In the genomic region with DNA sequence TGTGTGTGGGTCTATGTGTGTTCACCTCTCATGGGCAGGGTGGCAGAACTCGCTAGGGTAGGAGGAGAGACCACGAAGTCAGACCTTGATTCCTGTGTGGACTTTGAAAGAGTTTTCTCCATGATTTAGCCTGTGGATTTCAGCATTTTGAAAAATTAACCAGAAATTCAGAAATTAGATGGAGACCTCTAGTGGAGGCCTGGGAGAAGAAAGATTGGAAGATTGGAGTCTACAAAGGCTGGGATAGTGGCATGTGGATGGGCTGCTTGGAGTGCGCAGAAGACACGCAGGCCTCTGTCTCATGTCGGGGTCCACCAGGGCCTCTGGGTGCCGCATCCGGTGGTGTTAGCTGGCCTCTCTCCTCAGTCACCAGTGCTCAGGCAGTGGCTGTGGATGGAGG, we compare ENCODE assay signal across 25 cellular contexts. TPM values are rescaled to one million over a fixed set of nuclear protein-coding genes. Genes with fewer than 3 reads are reported as not detected.
A peak's percentile ranks its signal among the peaks of the same experiment; 100 is the strongest.
DNase-seq lines count a peak whose midpoint lies in the region; ATAC-seq, FAIRE-seq and TF ChIP-seq lines count a peak whose summit lies in the region.
"Had no signal": no experiment of that assay in that cellular context is flagged by ENCODE, and none has a peak within 500 bp of the region (broad histone marks: within the 10 kb centered on the region; RNA-seq: fewer than 3 reads in every experiment).

No MANE protein-coding gene starts in this region.

- H3K27ac ChIP-seq in A549 (no peak overlapping the region), foreskin keratinocyte (no peak overlapping the region), dorsolateral prefrontal cortex (no peak overlapping the region)
- H3K27ac ChIP-seq in effector memory CD4-positive, alpha-beta T cell (ENCODE audit: insufficient read depth, low read length, poor library complexity, severe bottlenecking), result no peak overlapping the region
- H3K27ac ChIP-seq: coronary artery, ovary, right lobe of liver had no signal

- H3K36me3 Mint-ChIP-seq in WTC11, result peaks cover 62% of the 10 kb centered on the region
- H3K36me3 Mint-ChIP-seq: activated naive CD8-positive, alpha-beta T cell; memory B cell; naive B cell had no signal

- no peak for FAIRE-seq in A549 (lab: Jason Lieb, UNC)
- FAIRE-seq: frontal cortex, GM19239, H54, kidney, urothelium cell line had no signal

- TF ChIP-seq RAD21 in A549 (conservative IDR thresholded peaks at IDR 0.05 in 1 of 2, IDR thresholded peaks at IDR 0.05 in 1 of 2), result no peak

- peaks cover 10% of the 10 kb centered on the region for H3K4me1 Mint-ChIP-seq in WTC11
- H3K4me1 Mint-ChIP-seq: activated CD4-positive, alpha-beta T cell treated with anti-CD3 and anti-CD28 coated beads, Interleukin-2, amount 10 ng/mL, durations not matched to agents 7 days and 5 days; activated T-helper 17 cell treated with anti-CD3 and anti-CD28 coated beads, Interleukin-2, amount 50 U/mL, for 72 hours; memory B cell; naive B cell had no signal

- intact Hi-C loops in dorsolateral prefrontal cortex (cut with DNase I), result no loop called here

- DNase-seq in A549 (ENCODE audit: low read depth in 1 of 2, low spot score in 1 of 2), result no peak
- DNase-seq in HFF-Myc (ENCODE audit: extremely low read depth, low read depth), result no peak
- DNase-seq in WTC11 (ENCODE audit: low spot score), result no peak
- no peak for DNase-seq in foreskin keratinocyte
- DNase-seq in effector memory CD4-positive, alpha-beta T cell, result no peak
- no peak for DNase-seq in dorsolateral prefrontal cortex
- no peak for DNase-seq in DMS79 (lab: John Stamatoyannopoulos, UW)
- DNase-seq: activated CD4-positive, alpha-beta T cell treated with anti-CD3 and anti-CD28 coated beads, Interleukin-2, amount 10 ng/mL, durations not matched to agents 7 days and 5 days; CD4-positive, alpha-beta T cell; DMS 273 treated with DMSO at 0.1 percent for 48 hours; kidney; naive B cell; NCI-H524; ovary; right lobe of liver had no signal

- no peak overlapping the region for H3K4me3 Mint-ChIP-seq in WTC11
- H3K4me3 Mint-ChIP-seq: activated CD4-positive, alpha-beta T cell treated with anti-CD3 and anti-CD28 coated beads, Interleukin-2, amount 10 ng/mL, durations not matched to agents 7 days and 5 days; activated naive CD8-positive, alpha-beta T cell; activated T-helper 17 cell treated with anti-CD3 and anti-CD28 coated beads, Interleukin-2, amount 50 U/mL, for 72 hours; CD4-positive, alpha-beta T cell; memory B cell; naive B cell had no signal

- CTCF ChIA-PET in A549 (lab: Yijun Ruan, JAX) (interaction anchor here (0.8 kb wide), 1 partner anchor 22 kb away, joined by 3 read pairs; no protein-coding TSS in a partner anchor), WTC11 (lab: Charles Lee) (no interaction called here)

- POLR2A ChIA-PET in A549 (lab: Yijun Ruan, JAX) (no interaction called here), WTC11 (lab: Charles Lee) (no interaction called here)

- 64% methylated on average over 6 of the region's 7 CpGs for WGBS in A549 (ENCODE audit: missing lambda C conversion rate)

- 0 out of 2 replicates have a peak overlapping the region, but pooled peaks have one; percentile 55 for H3K27ac Mint-ChIP-seq in WTC11
- H3K27ac Mint-ChIP-seq: activated CD4-positive, alpha-beta T cell treated with anti-CD3 and anti-CD28 coated beads, Interleukin-2, amount 10 ng/mL, durations not matched to agents 7 days and 5 days; activated naive CD8-positive, alpha-beta T cell; activated T-helper 17 cell treated with anti-CD3 and anti-CD28 coated beads, Interleukin-2, amount 50 U/mL, for 72 hours; CD4-positive, alpha-beta T cell; memory B cell; naive B cell had no signal

- no peaks in the 10 kb centered on the region for H3K36me3 ChIP-seq in effector memory CD4-positive, alpha-beta T cell (ENCODE audit: control insufficient read depth, insufficient read depth, low read length)
- H3K36me3 ChIP-seq: ovary, right lobe of liver had no signal

- H3K4me3 ChIP-seq in A549, result no peak overlapping the region
- H3K4me3 ChIP-seq in HFF-Myc (replicated peaks; ENCODE audit: low read depth, low read length), result no peak overlapping the region
- H3K4me3 ChIP-seq in effector memory CD4-positive, alpha-beta T cell (ENCODE audit: insufficient read depth, low read depth, low read length, poor library complexity, severe bottlenecking), result no peak overlapping the region
- H3K4me3 ChIP-seq in dorsolateral prefrontal cortex, result no peak overlapping the region
- H3K4me3 ChIP-seq: coronary artery, ovary, right lobe of liver had no signal

- no peak for TF ChIP-seq EP300 in A549 (IDR thresholded peaks at IDR 0.05)

- no peaks in the 10 kb centered on the region for H3K4me1 ChIP-seq in A549
- no peaks in the 10 kb centered on the region for H3K4me1 ChIP-seq in foreskin keratinocyte
- no peaks in the 10 kb centered on the region for H3K4me1 ChIP-seq in effector memory CD4-positive, alpha-beta T cell (ENCODE audit: control insufficient read depth, insufficient read depth, low read length, poor library complexity, severe bottlenecking)
- H3K4me1 ChIP-seq: right lobe of liver had no signal

- ATAC-seq in A549, result no peak
- ATAC-seq in WTC11, result peak; percentile 52
- ATAC-seq in foreskin keratinocyte, result no peak
- ATAC-seq in HG03196 (IDR thresholded peaks at IDR 0.05; ENCODE audit: unreplicated experiment), result no peak
- ATAC-seq: activated T-helper 17 cell treated with anti-CD3 and anti-CD28 coated beads, Interleukin-2, amount 50 U/mL, for 72 hours; right lobe of liver; Right ventricle myocardium inferior had no signal

- no peaks in the 10 kb centered on the region for H3K27me3 ChIP-seq in foreskin keratinocyte
- no peaks in the 10 kb centered on the region for H3K27me3 ChIP-seq in effector memory CD4-positive, alpha-beta T cell (replicated peaks; ENCODE audit: control insufficient read depth, insufficient read depth, low read length, poor library complexity, severe bottlenecking)
- H3K27me3 ChIP-seq in dorsolateral prefrontal cortex, result peaks cover 0 to 6% (median 0%) of the 10 kb centered on the region in 45 donors
- H3K27me3 ChIP-seq: ovary, right lobe of liver had no signal

- TF ChIP-seq CTCF in A549 (IDR thresholded peaks at IDR 0.05) (0 out of 3 replicates have a peak, but pooled peaks have one; percentile 15), HFF-Myc (IDR thresholded peaks at IDR 0.05; ENCODE audit: low read depth, low read length, missing control alignments) (peak; percentile 23), WTC11 (IDR thresholded peaks at IDR 0.05) (no peak), foreskin keratinocyte (conservative IDR thresholded peaks at IDR 0.05) (peak; percentile 12), dorsolateral prefrontal cortex (IDR thresholded peaks at IDR 0.05 in 54 of 56, conservative IDR thresholded peaks at IDR 0.05 in 2 of 56; ENCODE audit: low read depth in 1 of 56, partially characterized antibody in 56 of 56) (peak in 8 of 56 donors; percentile 10 to 23 (median 18))

- no peak for TF ChIP-seq POLR2A in A549 (IDR thresholded peaks at IDR 0.05; ENCODE audit: low read length)

- peaks cover 29% of the 10 kb centered on the region for H3K9me3 Mint-ChIP-seq in WTC11
- H3K9me3 Mint-ChIP-seq: activated CD4-positive, alpha-beta T cell treated with anti-CD3 and anti-CD28 coated beads, Interleukin-2, amount 10 ng/mL, durations not matched to agents 7 days and 5 days had no signal

- H3K9me3 ChIP-seq in A549, result no peaks in the 10 kb centered on the region
- H3K9me3 ChIP-seq in effector memory CD4-positive, alpha-beta T cell (ENCODE audit: control insufficient read depth, low read length), result no peaks in the 10 kb centered on the region
- H3K9me3 ChIP-seq: ovary, right lobe of liver had no signal

- H3K27me3 Mint-ChIP-seq in WTC11 (ENCODE audit: low read depth), result no peaks in the 10 kb centered on the region
- H3K27me3 Mint-ChIP-seq: activated CD4-positive, alpha-beta T cell treated with anti-CD3 and anti-CD28 coated beads, Interleukin-2, amount 10 ng/mL, durations not matched to agents 7 days and 5 days had no signal

- no peak overlapping the region for H3K4me2 ChIP-seq in A549

TF ChIP-seq in A549, 52 proteins besides CTCF, POLR2A, EP300 and RAD21 (continues in another document):
- TF ChIP-seq MYC (IDR thresholded peaks at IDR 0.05; ENCODE audit: borderline replicate concordance, low read length) (no peak), SREBF2 (IDR thresholded peaks at IDR 0.05) (no peak), FOXS1 (CRISPR knock-in tag; IDR thresholded peaks at IDR 0.05) (no peak), MAFK (IDR thresholded peaks at IDR 0.05; ENCODE audit: partially characterized antibody) (no peak), HES2 (IDR thresholded peaks at IDR 0.05) (no peak), CHD4 (IDR thresholded peaks at IDR 0.05; ENCODE audit: borderline replicate concordance) (no peak), HOXB13 (CRISPR knock-in tag; IDR thresholded peaks at IDR 0.05; ENCODE audit: low read depth) (no peak), MAZ (IDR thresholded peaks at IDR 0.05; ENCODE audit: borderline replicate concordance, low read depth, low read length) (no peak)

TF ChIP-seq in WTC11, 78 proteins besides CTCF, POLR2A, EP300 and RAD21 (continues in another document):
- TF ChIP-seq CBFB (CRISPR knock-in tag; IDR thresholded peaks at IDR 0.05; ENCODE audit: low read depth) (no peak), TEAD1 (CRISPR knock-in tag; IDR thresholded peaks at IDR 0.05) (no peak), ZNF263 (CRISPR knock-in tag; IDR thresholded peaks at IDR 0.05; ENCODE audit: low read depth) (no peak), GABPB1 (CRISPR knock-in tag; IDR thresholded peaks at IDR 0.05) (no peak), ZNF423 (CRISPR knock-in tag; IDR thresholded peaks at IDR 0.05) (no peak), NFE2L1 (CRISPR knock-in tag; IDR thresholded peaks at IDR 0.05) (no peak)
- TF ChIP-seq, protein P1, sequence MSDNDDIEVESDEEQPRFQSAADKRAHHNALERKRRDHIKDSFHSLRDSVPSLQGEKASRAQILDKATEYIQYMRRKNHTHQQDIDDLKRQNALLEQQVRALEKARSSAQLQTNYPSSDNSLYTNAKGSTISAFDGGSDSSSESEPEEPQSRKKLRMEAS (CRISPR knock-in tag; IDR thresholded peaks at IDR 0.05), result no peak

RNA-seq across cellular contexts. Expression of gene IGSF5, which starts 18.9 kb away (rescaled TPM):
- polyA plus RNA-seq in A549 (2011; rRNA removed) (not detected in 2 replicates), A549 (2017; fragmentation: RNase III; extraction: RNeasy Plus Mini Kit Qiagen cat#74134 plus additional on column Dnase treatment) (not detected in 3 replicates), foreskin keratinocyte (not detected in 2 replicates)
- not detected in 2 replicates for polyA plus RNA-seq in A549 (2012; cell fraction: cytosol; rRNA removed)
- not detected in 2 replicates for polyA plus RNA-seq in A549 (2012; cell fraction: nucleus; rRNA removed)
- 0.54 TPM in 1 of 2 replicates, not detected in the other for polyA minus RNA-seq in A549 (2011; rRNA and poly(A)+ RNA removed)
- total RNA-seq in WTC11 (2021) (3.3 to 3.6 TPM (median 3.5 TPM) in 3 replicates), foreskin keratinocyte (not detected in 2 replicates), dorsolateral prefrontal cortex (1 to 10 TPM in 84 of 120 experiments, under 1 TPM in 34, not detected in 2; 0.25 to 3.0 (median 1.2) TPM)
- total RNA-seq: activated CD4-positive, alpha-beta T cell treated with anti-CD3 and anti-CD28 coated beads, Interleukin-2, amount 10 ng/mL, durations not matched to agents 7 days and 5 days; activated T-helper 17 cell treated with anti-CD3 and anti-CD28 coated beads, Interleukin-2, amount 50 U/mL, for 72 hours; CD4-positive, alpha-beta T cell; right lobe of liver had no signal

Comparison
In these comparisons a context has a peak if more than half of its experiments do, and no peak if none do; other contexts are left out.
1. Of the 8 proteins assayed by ChIP-seq in both WTC11 and A549: peak only in WTC11: none; only in A549: CTCF; in both: none; in neither: 7.